Comparison of ENCODE assay signal across 9 cellular contexts in genomic region chr3:183591881-183592521, GRCh38. TPM values are rescaled to one million over a fixed set of nuclear protein-coding genes. Genes with fewer than 3 reads are reported as not detected.
DNase-seq lines count a peak whose midpoint lies in the region; ATAC-seq and TF ChIP-seq lines count a peak whose summit lies in the region.
"Had no signal": no experiment of that assay in that cellular context is flagged by ENCODE, and none has a peak within 500 bp of the region (broad histone marks: within the 10 kb centered on the region; RNA-seq: fewer than 3 reads in every experiment).

No MANE protein-coding gene starts in this region.

- H3K27me3 Mint-ChIP-seq in activated T-helper 17 cell treated with anti-CD3 and anti-CD28 coated beads, Interleukin-2, amount 50 U/mL, for 72 hours, result no peaks in the 10 kb centered on the region
- peaks cover 17% of the 10 kb centered on the region for H3K27me3 Mint-ChIP-seq in osteocyte (ENCODE audit: unreplicated experiment)

- H3K27me3 ChIP-seq in GM06990 (replicated peaks; ENCODE audit: control insufficient read depth, insufficient read depth, low read length), result no peaks in the 10 kb centered on the region; the same call in none of the 2 replicates
- no peaks in the 10 kb centered on the region for H3K27me3 ChIP-seq in gastroesophageal sphincter

- peaks cover 23% of the 10 kb centered on the region for H3K4me1 Mint-ChIP-seq in activated T-helper 17 cell treated with anti-CD3 and anti-CD28 coated beads, Interleukin-2, amount 50 U/mL, for 72 hours
- H3K4me1 Mint-ChIP-seq in osteocyte (ENCODE audit: unreplicated experiment), result no peaks in the 10 kb centered on the region
- H3K4me1 Mint-ChIP-seq: nephron had no signal

- TF ChIP-seq POLR2A in gastroesophageal sphincter (IDR thresholded peaks at IDR 0.05), result no peak

- H3K36me3 Mint-ChIP-seq in activated T-helper 17 cell treated with anti-CD3 and anti-CD28 coated beads, Interleukin-2, amount 50 U/mL, for 72 hours (ENCODE audit: low read depth), result no peaks in the 10 kb centered on the region
- H3K36me3 Mint-ChIP-seq in osteocyte (ENCODE audit: unreplicated experiment), result no peaks in the 10 kb centered on the region

- 66 to 78% methylated on average over 6 of the region's 6 CpGs for WGBS in gastroesophageal sphincter (ENCODE audit: low coverage in 1 of 2), 2 donors

- no peaks in the 10 kb centered on the region for H3K9me3 Mint-ChIP-seq in activated T-helper 17 cell treated with anti-CD3 and anti-CD28 coated beads, Interleukin-2, amount 50 U/mL, for 72 hours
- no peaks in the 10 kb centered on the region for H3K9me3 Mint-ChIP-seq in osteocyte (ENCODE audit: unreplicated experiment)

- DNase-seq in GM06990 (ENCODE audit: extremely low read depth, insufficient read length) (peak; percentile 81), osteocyte (ENCODE audit: extremely low spot score, unreplicated experiment) (no peak), Ammon's horn (ENCODE audit: low spot score) (no peak), nucleus accumbens (lab: John Stamatoyannopoulos, UW) (no peak)

- H3K27ac Mint-ChIP-seq in activated T-helper 17 cell treated with anti-CD3 and anti-CD28 coated beads, Interleukin-2, amount 50 U/mL, for 72 hours, result peak overlapping the region; percentile 74
- H3K27ac Mint-ChIP-seq in osteocyte (ENCODE audit: unreplicated experiment), result no peak overlapping the region
- H3K27ac Mint-ChIP-seq: nephron had no signal

- H3K4me3 ChIP-seq in GM06990 (replicated peaks; ENCODE audit: low read depth, low read length) (no peak overlapping the region), gastroesophageal sphincter (no peak overlapping the region)

- peak; percentile 89 for ATAC-seq in GM19463 (IDR thresholded peaks at IDR 0.05; ENCODE audit: unreplicated experiment)
- peak; percentile 94 for ATAC-seq in HG03432 (IDR thresholded peaks at IDR 0.05; ENCODE audit: unreplicated experiment)
- no peak for ATAC-seq in activated T-helper 17 cell treated with anti-CD3 and anti-CD28 coated beads, Interleukin-2, amount 50 U/mL, for 72 hours (replicated peaks)
- no peak for ATAC-seq in gastroesophageal sphincter

- peak overlapping the region; percentile 71 for H3K4me3 Mint-ChIP-seq in activated T-helper 17 cell treated with anti-CD3 and anti-CD28 coated beads, Interleukin-2, amount 50 U/mL, for 72 hours
- no peak overlapping the region for H3K4me3 Mint-ChIP-seq in osteocyte (ENCODE audit: unreplicated experiment)
- H3K4me3 Mint-ChIP-seq: nephron had no signal

- H3K4me1 ChIP-seq in gastroesophageal sphincter, result no peaks in the 10 kb centered on the region

- no peak overlapping the region for H3K27ac ChIP-seq in gastroesophageal sphincter

- TF ChIP-seq CTCF in GM06990 (IDR thresholded peaks at IDR 0.05; ENCODE audit: insufficient read depth, low read length, poor library complexity, severe bottlenecking), result peak; percentile 43
- TF ChIP-seq CTCF in osteocyte (IDR thresholded peaks at IDR 0.05), result peak; percentile 26
- no peak for TF ChIP-seq CTCF in gastroesophageal sphincter (IDR thresholded peaks at IDR 0.05)

- no peaks in the 10 kb centered on the region for H3K9me3 ChIP-seq in gastroesophageal sphincter

- no peak for TF ChIP-seq EP300 in gastroesophageal sphincter (IDR thresholded peaks at IDR 0.05)

- H3K36me3 ChIP-seq in GM06990 (ENCODE audit: control insufficient read depth, insufficient read depth, low read length) (no peaks in the 10 kb centered on the region), gastroesophageal sphincter (no peaks in the 10 kb centered on the region)

RNA-seq across cellular contexts. Expression of gene KLHL6, which starts 36.5 kb away (rescaled TPM):
- 10 to 100 TPM; 33.5 to 39.7 TPM for total RNA-seq in activated T-helper 17 cell treated with anti-CD3 and anti-CD28 coated beads, Interleukin-2, amount 50 U/mL, for 72 hours
- total RNA-seq in osteocyte, result not detected in 2 replicates
- total RNA-seq in gastroesophageal sphincter, result 1 to 10 TPM in 2 of 4 donors, under 1 TPM in 2; 0.62 to 1.9 (median 1.0) TPM

RNA-seq across cellular contexts. Expression of gene KLHL24, which starts 43.4 kb away (rescaled TPM):
- total RNA-seq in activated T-helper 17 cell treated with anti-CD3 and anti-CD28 coated beads, Interleukin-2, amount 50 U/mL, for 72 hours, result 10 to 100 TPM in 1 of 2 donors, 1 to 10 TPM in 1; 7.7 to 25.1 TPM
- total RNA-seq in osteocyte (101 and 105 TPM in 2 replicates), gastroesophageal sphincter (100 to 1,000 TPM in 3 of 4 donors, 10 to 100 TPM in 1; 94.8 to 148 (median 126) TPM)

Comparison
In these comparisons a context has a peak if more than half of its experiments do, and no peak if none do; other contexts are left out.
1. CTCF ChIP-seq: peak in GM06990 (single experiment) and osteocyte (single experiment); none in gastroesophageal sphincter (0 of 4).
2. ATAC-seq: peak in GM19463 (single experiment) and HG03432 (single experiment); none in activated T-helper 17 cell treated with anti-CD3 and anti-CD28 coated beads, Interleukin-2, amount 50 U/mL, for 72 hours (single experiment) and gastroesophageal sphincter (single experiment).
3. RNA of gene KLHL6, which starts 36.5 kb away (total RNA-seq): 33.5 to 39.7 TPM in activated T-helper 17 cell treated with anti-CD3 and anti-CD28 coated beads, Interleukin-2, amount 50 U/mL, for 72 hours; 0.62 to 1.9 TPM in gastroesophageal sphincter and not detected in osteocyte; every median in the first group is over 10 times any median in the second.